ENCODE assay signal across 20 cellular contexts in genomic region chr10:4256971-4257370, GRCh38.
"Had no signal": no experiment of that assay in that cellular context is flagged by ENCODE, and none has a peak within 500 bp of the region (broad histone marks: within the 10 kb centered on the region; RNA-seq: fewer than 3 reads in every experiment).

No MANE protein-coding gene starts in this region.

- H3K36me3 Mint-ChIP-seq: natural killer cell had no signal

- H3K4me3 ChIP-seq: colonic mucosa, esophagus muscularis mucosa, gastroesophageal sphincter, heart right ventricle, left lung, lower lobe of right lung had no signal

- H3K4me1 Mint-ChIP-seq: endodermal cell, natural killer cell had no signal

- H3K36me3 ChIP-seq: colonic mucosa, esophagus muscularis mucosa, gastroesophageal sphincter, heart right ventricle, left lung, lower lobe of right lung had no signal

- DNase-seq: colonic mucosa; cortex of kidney; effector CD8-positive, alpha-beta T cell; effector memory CD8-positive, alpha-beta T cell; endodermal cell; foreskin fibroblast; head of caudate nucleus; heart right ventricle; hippocampal formation; left cardiac atrium; left lung; left ventricle myocardium superior; lower lobe of right lung; mesenchymal stem cell; midbrain; naive thymus-derived CD4-positive, alpha-beta T cell; natural killer cell had no signal

- H3K4me1 ChIP-seq: colonic mucosa had no signal

- H3K27ac Mint-ChIP-seq: dendritic cell treated with granulocyte-macrophage colony-stimulating factor and Interleukin-4, amounts not matched to agents 40 ng/mL and 50 ng/mL, for 4 days; effector memory CD8-positive, alpha-beta T cell; endodermal cell; naive thymus-derived CD4-positive, alpha-beta T cell; natural killer cell had no signal

- H3K4me3 Mint-ChIP-seq: dendritic cell treated with granulocyte-macrophage colony-stimulating factor and Interleukin-4, amounts not matched to agents 40 ng/mL and 50 ng/mL, for 4 days; effector memory CD8-positive, alpha-beta T cell; endodermal cell; naive thymus-derived CD4-positive, alpha-beta T cell; natural killer cell had no signal

- H3K27ac ChIP-seq: colonic mucosa, heart right ventricle, left lung, lower lobe of right lung had no signal

- H3K9me3 ChIP-seq: colonic mucosa, esophagus muscularis mucosa, gastroesophageal sphincter, lower lobe of right lung had no signal

- H3K9me3 Mint-ChIP-seq: endodermal cell, natural killer cell had no signal

- H3K27me3 ChIP-seq: colonic mucosa, esophagus muscularis mucosa, gastroesophageal sphincter, heart right ventricle, left lung had no signal
